11 cellular contexts compared by ENCODE assay signal in the genomic region with DNA sequence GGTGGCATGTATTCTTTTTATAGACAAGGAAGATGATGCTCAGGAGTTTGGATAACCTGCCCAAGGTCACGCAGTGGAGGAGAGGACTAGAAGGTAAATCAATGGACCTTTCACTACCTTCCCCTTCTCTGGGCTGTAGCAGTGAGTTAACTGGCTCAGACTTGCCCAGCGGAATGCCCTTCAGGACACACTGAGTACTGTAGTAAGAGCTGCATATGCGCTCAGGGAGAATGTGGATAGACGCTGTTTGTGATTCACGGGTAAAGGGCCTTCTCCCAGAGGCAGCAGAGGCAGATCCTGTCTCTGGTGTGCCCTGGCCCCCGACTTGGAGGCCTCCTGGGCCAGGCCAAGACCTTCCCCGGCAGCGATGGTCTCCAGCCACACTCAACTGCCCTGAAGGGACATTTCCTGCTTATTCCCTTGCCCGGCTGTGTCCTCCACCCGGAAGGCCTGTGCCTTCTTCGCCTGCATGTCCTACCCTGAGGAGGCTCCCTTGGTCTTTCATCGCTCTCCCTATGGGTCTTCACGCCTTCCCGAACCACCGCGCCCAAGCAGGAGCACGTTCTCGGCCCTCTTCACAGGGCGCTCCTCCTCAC. TPM values are rescaled to one million over a fixed set of nuclear protein-coding genes. Genes with fewer than 3 reads are reported as not detected.
A peak's percentile ranks its signal among the peaks of the same experiment; 100 is the strongest.
DNase-seq lines count a peak whose midpoint lies in the region; ATAC-seq and TF ChIP-seq lines count a peak whose summit lies in the region.
"Had no signal": no experiment of that assay in that cellular context is flagged by ENCODE, and none has a peak within 500 bp of the region (broad histone marks: within the 10 kb centered on the region; RNA-seq: fewer than 3 reads in every experiment).

No MANE protein-coding gene starts in this region.

- H3K36me3 Mint-ChIP-seq in CD8-positive, alpha-beta T cell: peaks cover 24% of the 10 kb centered on the region
- H3K36me3 Mint-ChIP-seq in activated CD4-positive, alpha-beta memory T cell treated with anti-CD3 and anti-CD28 coated beads for 36 hours: peaks cover 26% of the 10 kb centered on the region

- peak overlapping the region; percentile 88 for H3K4me2 ChIP-seq in BLaER1

- DNase-seq in CD8-positive, alpha-beta T cell: no peak
- DNase-seq in activated CD4-positive, alpha-beta memory T cell treated with anti-CD3 and anti-CD28 coated beads for 36 hours: no peak
- DNase-seq in left cardiac atrium: no peak
- no peak for DNase-seq in NCI-H1092 treated with DMSO at 0.1 percent for 48 hours (lab: John Stamatoyannopoulos, UW)
- DNase-seq in coronary artery (ENCODE audit: low spot score): no peak
- DNase-seq: NCI-H1417 treated with DMSO at 0.1 percent for 48 hours, NCI-H510A had no signal

- H3K9ac ChIP-seq in BLaER1: no peak overlapping the region

- H3K27ac ChIP-seq in BLaER1 (no peak overlapping the region), coronary artery (no peak overlapping the region)
- no peak overlapping the region for H3K27ac ChIP-seq in CD8-positive, alpha-beta T cell (ENCODE audit: low read depth, low read length)

- H3K4me1 Mint-ChIP-seq in CD8-positive, alpha-beta T cell (ENCODE audit: low read depth): peaks cover 37% of the 10 kb centered on the region
- peaks cover 39% of the 10 kb centered on the region for H3K4me1 Mint-ChIP-seq in activated CD4-positive, alpha-beta memory T cell treated with anti-CD3 and anti-CD28 coated beads for 36 hours (ENCODE audit: low read depth)

- intact Hi-C loops in CD8-positive, alpha-beta T cell (cut with DNase I, micrococcal nuclease): loop anchor here in 1 of 2 experiments (2.0 to 5.0 kb wide), 2 partner anchors 96 to 160 kb away; no protein-coding TSS in a partner anchor
- intact Hi-C loops in activated CD4-positive, alpha-beta memory T cell treated with anti-CD3 and anti-CD28 coated beads for 36 hours (cut with micrococcal nuclease): loop anchor here (1.0 kb wide), 1 partner anchor 9 kb away; no protein-coding TSS in a partner anchor
- intact Hi-C loops in left cardiac atrium (cut with DNase I): no loop called here

- H3K9me3 ChIP-seq in BLaER1 (no peaks in the 10 kb centered on the region), iPS-18c (ENCODE audit: control insufficient read depth, insufficient read depth, low read length) (peaks cover 3% of the 10 kb centered on the region)
- H3K9me3 ChIP-seq in CD8-positive, alpha-beta T cell (ENCODE audit: low read length): no peaks in the 10 kb centered on the region

- H3K27me3 Mint-ChIP-seq in CD8-positive, alpha-beta T cell (ENCODE audit: low read depth): no peaks in the 10 kb centered on the region
- no peaks in the 10 kb centered on the region for H3K27me3 Mint-ChIP-seq in activated CD4-positive, alpha-beta memory T cell treated with anti-CD3 and anti-CD28 coated beads for 36 hours

- no peaks in the 10 kb centered on the region for H3K9me3 Mint-ChIP-seq in CD8-positive, alpha-beta T cell
- no peaks in the 10 kb centered on the region for H3K9me3 Mint-ChIP-seq in activated CD4-positive, alpha-beta memory T cell treated with anti-CD3 and anti-CD28 coated beads for 36 hours

- TF ChIP-seq CTCF in CD8-positive, alpha-beta T cell (IDR thresholded peaks at IDR 0.05): no peak
- no peak for TF ChIP-seq CTCF in coronary artery (IDR thresholded peaks at IDR 0.05)

- H3K27me3 ChIP-seq in BLaER1: no peaks in the 10 kb centered on the region
- H3K27me3 ChIP-seq in CD8-positive, alpha-beta T cell (ENCODE audit: insufficient read depth, low read length): no peaks in the 10 kb centered on the region

- ATAC-seq in CD8-positive, alpha-beta T cell: no peak
- ATAC-seq in left cardiac atrium (no peak), HG03520 (IDR thresholded peaks at IDR 0.05; ENCODE audit: unreplicated experiment) (no peak)

- peaks cover 37% of the 10 kb centered on the region for H3K4me1 ChIP-seq in BLaER1
- H3K4me1 ChIP-seq in CD8-positive, alpha-beta T cell (ENCODE audit: insufficient read depth, low read length): peaks cover 33% of the 10 kb centered on the region

- H4K20me1 ChIP-seq in BLaER1: no peaks in the 10 kb centered on the region

- CTCF ChIA-PET in CD8-positive, alpha-beta T cell (lab: Charles Lee): interaction anchor here (1.4 kb wide), 1 partner anchor 93 kb away, joined by 3 read pairs; no protein-coding TSS in a partner anchor
- CTCF ChIA-PET in activated CD4-positive, alpha-beta memory T cell treated with anti-CD3 and anti-CD28 coated beads for 36 hours (lab: Charles Lee): interaction anchor here (1.1 to 14.8 kb wide), 3 partner anchors 10 to 116 kb away, joined by 3 to 159 read pairs (median 3); no protein-coding TSS in a partner anchor

- H3K36me3 ChIP-seq in BLaER1: no peaks in the 10 kb centered on the region
- no peaks in the 10 kb centered on the region for H3K36me3 ChIP-seq in CD8-positive, alpha-beta T cell (ENCODE audit: insufficient read depth, low read length)

- peak overlapping the region; percentile 76 for H3K27ac Mint-ChIP-seq in CD8-positive, alpha-beta T cell
- H3K27ac Mint-ChIP-seq in activated CD4-positive, alpha-beta memory T cell treated with anti-CD3 and anti-CD28 coated beads for 36 hours: peak overlapping the region; percentile 86

- peak overlapping the region; percentile 80 for H3K4me3 Mint-ChIP-seq in CD8-positive, alpha-beta T cell
- H3K4me3 Mint-ChIP-seq in activated CD4-positive, alpha-beta memory T cell treated with anti-CD3 and anti-CD28 coated beads for 36 hours: peak overlapping the region; percentile 81

- no peak overlapping the region for H3K4me3 ChIP-seq in BLaER1
- no peak overlapping the region for H3K4me3 ChIP-seq in CD8-positive, alpha-beta T cell (ENCODE audit: low read depth, low read length)
- peak overlapping the region; percentile 20; the same call in 1 of the 2 replicates for H3K4me3 ChIP-seq in iPS-18c (ENCODE audit: insufficient read depth, low read depth, low read length)
- H3K4me3 ChIP-seq in coronary artery: no peak overlapping the region

- POLR2A ChIA-PET in CD8-positive, alpha-beta T cell (lab: Charles Lee): interaction anchor here (1.4 kb wide), 1 partner anchor 28 kb away, joined by 3 read pairs; no protein-coding TSS in a partner anchor
- POLR2A ChIA-PET in activated CD4-positive, alpha-beta memory T cell treated with anti-CD3 and anti-CD28 coated beads for 36 hours (lab: Charles Lee): interaction anchor here (1.0 to 19.6 kb wide), 3 partner anchors 11 to 37 kb away, joined by 3 to 217 read pairs (median 6); no protein-coding TSS in a partner anchor

RNA-seq across cellular contexts. Expression of a gene that starts 1.9 kb away (rescaled TPM):
- 100 to 1,000 TPM; 248 TPM for total RNA-seq in CD8-positive, alpha-beta T cell
- 100 to 1,000 TPM; 207 to 216 TPM for total RNA-seq in activated CD4-positive, alpha-beta memory T cell treated with anti-CD3 and anti-CD28 coated beads for 36 hours
- total RNA-seq in left cardiac atrium: 1 to 10 TPM; 4.4 to 9.2 TPM
- total RNA-seq: RPMI7951 had no signal

Comparison
In these comparisons a context has a peak if more than half of its experiments do, and no peak if none do; other contexts are left out.
1. RNA of a gene that starts 1.9 kb away (total RNA-seq): 248 TPM in CD8-positive, alpha-beta T cell and 207 to 216 TPM in activated CD4-positive, alpha-beta memory T cell treated with anti-CD3 and anti-CD28 coated beads for 36 hours; 4.4 to 9.2 TPM in left cardiac atrium; every median in the first group is over 10 times any median in the second.